Comparison of ENCODE assay signal across 10 cellular contexts in the genomic region with DNA sequence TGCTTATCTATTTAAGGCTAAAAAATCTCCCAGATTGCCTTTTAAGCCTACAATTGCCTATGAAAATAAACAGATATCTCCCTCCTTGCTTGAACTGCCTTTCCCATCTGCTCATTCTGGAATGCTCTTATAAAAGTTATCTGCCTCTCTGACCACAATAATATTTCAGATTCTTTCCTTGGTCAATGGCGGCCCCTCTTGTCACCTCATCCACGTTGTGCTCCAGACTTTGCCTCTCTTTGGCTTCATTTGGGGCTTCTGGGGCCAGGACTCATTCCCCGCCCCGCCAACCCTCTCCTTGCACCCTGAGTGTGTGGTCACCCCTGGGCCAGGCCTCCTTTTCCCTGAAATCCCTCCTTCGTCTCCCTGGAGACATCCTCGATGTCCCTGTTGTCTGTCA.
DNase-seq lines count a peak whose midpoint lies in the region; ATAC-seq and TF ChIP-seq lines count a peak whose summit lies in the region.
"Had no signal": no experiment of that assay in that cellular context is flagged by ENCODE, and none has a peak within 500 bp of the region (broad histone marks: within the 10 kb centered on the region; RNA-seq: fewer than 3 reads in every experiment).

No MANE protein-coding gene starts in this region.

- TF ChIP-seq RAD21 in HCT116 (IDR thresholded peaks at IDR 0.05; ENCODE audit: low read depth) = no peak

- in situ Hi-C loops in astrocyte of the spinal cord (cut with HindIII; ENCODE audit: low sequenced_read_pairs) (no loop called here), KBM-7 (cut with MboI; ENCODE audit: low pct_unique_long_range_greater_than_20kb, low sequenced_read_pairs) (no loop called here)

- H3K4me1 ChIP-seq in HCT116 (ENCODE audit: control insufficient read depth in 1 of 2, insufficient read depth in 2 of 2, low read length in 2 of 2) = peaks cover 34 to 55% of the 10 kb centered on the region in 2 experiments
- H3K4me1 ChIP-seq: gastrocnemius medialis, HAP-1 had no signal

- H3K27ac ChIP-seq in HCT116 (ENCODE audit: low read depth, low read length) = no peak overlapping the region; the same call in 1 of the 2 replicates
- H3K27ac ChIP-seq: gastrocnemius medialis had no signal

- DNase-seq in AG08395 (ENCODE audit: low spot score) (peak; percentile 60), HCT116 (ENCODE audit: low read depth, low spot score) (no peak), astrocyte of the spinal cord (ENCODE audit: low read depth, low spot score) (peak; percentile 83), myocyte (ENCODE audit: low read depth) (peak; percentile 38), cerebellar nuclear complex (lab: John Stamatoyannopoulos, UW) (no peak), OCI-M1 (lab: John Stamatoyannopoulos, UW) (no peak), KBM-7 (no peak)
- DNase-seq: gastrocnemius medialis had no signal

- H3K4me2 ChIP-seq in HCT116 (ENCODE audit: low read length) = peak overlapping the region; percentile 76

- ATAC-seq in HCT116 (no peak), HG02678 (IDR thresholded peaks at IDR 0.05; ENCODE audit: unreplicated experiment) (no peak)
- ATAC-seq: gastrocnemius medialis had no signal

- no TSS peak for BruUV-seq in HCT116 (replicated peaks; lab: Mats Ljungman, UMichigan)

- intact Hi-C loops in HCT116 (cut with micrococcal nuclease) = no loop called here

- peak overlapping the region; percentile 42 for H3K9ac ChIP-seq in HCT116 (ENCODE audit: low read length)

- POLR2A ChIA-PET in HCT116 (lab: Charles Lee) = no interaction called here

- H3K4me3 ChIP-seq in HCT116 (replicated peaks in 1 of 2; ENCODE audit: low read depth in 1 of 2, low read length in 2 of 2) (no peak overlapping the region), astrocyte of the spinal cord (ENCODE audit: low read depth, low read length) (no peak overlapping the region)
- H3K4me3 ChIP-seq: gastrocnemius medialis, HAP-1 had no signal

- H2AFZ ChIP-seq in HCT116 (ENCODE audit: low read depth, low read length, poor library complexity, severe bottlenecking) = peak overlapping the region; percentile 87

- no peaks in the 10 kb centered on the region for H3K79me2 ChIP-seq in HCT116 (ENCODE audit: insufficient read depth, low read length)

- CTCF ChIA-PET in HCT116 (lab: Charles Lee) = interaction anchor here (1.0 kb wide), 1 partner anchor 107 kb away, joined by 3 read pairs; no protein-coding TSS in a partner anchor

- H3K27me3 ChIP-seq in HCT116 (ENCODE audit: insufficient read depth, low read length) = no peaks in the 10 kb centered on the region
- H3K27me3 ChIP-seq: gastrocnemius medialis had no signal

- TF ChIP-seq POLR2A in HCT116 (IDR thresholded peaks at IDR 0.05; ENCODE audit: borderline replicate concordance, extremely low read depth, insufficient read depth, insufficient read length) = peak; percentile 19

- RAD21 ChIA-PET in HCT116 (lab: Charles Lee; ENCODE audit: low non-redundant PET in 1 of 2, low total read pairs in 2 of 2, uncharacterized antibody in 2 of 2, unreplicated experiment in 2 of 2) = interaction anchor here in 1 of 2 experiments (1.1 kb wide), 1 partner anchor 31 kb away, joined by 3 read pairs; no protein-coding TSS in a partner anchor

- peaks cover 0 to 4% of the 10 kb centered on the region in 2 experiments; a peak in 1 of 4 replicates for H3K36me3 ChIP-seq in HCT116 (ENCODE audit: control insufficient read depth in 1 of 2, insufficient read depth in 2 of 2, low read length in 2 of 2)
- H3K36me3 ChIP-seq: gastrocnemius medialis, HAP-1 had no signal

- no peaks in the 10 kb centered on the region for H3K9me2 ChIP-seq in HCT116 (ENCODE audit: insufficient read depth)

- H4K20me1 ChIP-seq in HCT116 (ENCODE audit: insufficient read depth) = no peaks in the 10 kb centered on the region

- H3K9me3 ChIP-seq in HCT116 (ENCODE audit: control insufficient read depth in 1 of 2, insufficient read depth in 1 of 2, low read depth in 1 of 2, low read length in 2 of 2) = no peaks in the 10 kb centered on the region
- H3K9me3 ChIP-seq: gastrocnemius medialis, HAP-1 had no signal

- TF ChIP-seq CTCF in HCT116 (IDR thresholded peaks at IDR 0.05 in 2 of 3, conservative IDR thresholded peaks at IDR 0.05 in 1 of 3; ENCODE audit: borderline replicate concordance in 1 of 3, insufficient read depth in 1 of 3, low read depth in 2 of 3, low read length in 2 of 3) (no peak), astrocyte of the spinal cord (IDR thresholded peaks at IDR 0.05; ENCODE audit: low read depth, low read length) (no peak)

TF ChIP-seq in HCT116, 20 proteins besides CTCF, POLR2A, EP300 and RAD21:
- no peak for TF ChIP-seq EZH2 (IDR thresholded peaks at IDR 0.05)
- TF ChIP-seq SIN3A (IDR thresholded peaks at IDR 0.05; ENCODE audit: low read depth) = no peak
- no peak for TF ChIP-seq FOSL1 (IDR thresholded peaks at IDR 0.05; ENCODE audit: low read depth)
- no peak for TF ChIP-seq ZNF274 (IDR thresholded peaks at IDR 0.05; ENCODE audit: low read depth, low read length)
- no peak for TF ChIP-seq CBX3 (IDR thresholded peaks at IDR 0.05; ENCODE audit: low read depth)
- TF ChIP-seq, protein P1, sequence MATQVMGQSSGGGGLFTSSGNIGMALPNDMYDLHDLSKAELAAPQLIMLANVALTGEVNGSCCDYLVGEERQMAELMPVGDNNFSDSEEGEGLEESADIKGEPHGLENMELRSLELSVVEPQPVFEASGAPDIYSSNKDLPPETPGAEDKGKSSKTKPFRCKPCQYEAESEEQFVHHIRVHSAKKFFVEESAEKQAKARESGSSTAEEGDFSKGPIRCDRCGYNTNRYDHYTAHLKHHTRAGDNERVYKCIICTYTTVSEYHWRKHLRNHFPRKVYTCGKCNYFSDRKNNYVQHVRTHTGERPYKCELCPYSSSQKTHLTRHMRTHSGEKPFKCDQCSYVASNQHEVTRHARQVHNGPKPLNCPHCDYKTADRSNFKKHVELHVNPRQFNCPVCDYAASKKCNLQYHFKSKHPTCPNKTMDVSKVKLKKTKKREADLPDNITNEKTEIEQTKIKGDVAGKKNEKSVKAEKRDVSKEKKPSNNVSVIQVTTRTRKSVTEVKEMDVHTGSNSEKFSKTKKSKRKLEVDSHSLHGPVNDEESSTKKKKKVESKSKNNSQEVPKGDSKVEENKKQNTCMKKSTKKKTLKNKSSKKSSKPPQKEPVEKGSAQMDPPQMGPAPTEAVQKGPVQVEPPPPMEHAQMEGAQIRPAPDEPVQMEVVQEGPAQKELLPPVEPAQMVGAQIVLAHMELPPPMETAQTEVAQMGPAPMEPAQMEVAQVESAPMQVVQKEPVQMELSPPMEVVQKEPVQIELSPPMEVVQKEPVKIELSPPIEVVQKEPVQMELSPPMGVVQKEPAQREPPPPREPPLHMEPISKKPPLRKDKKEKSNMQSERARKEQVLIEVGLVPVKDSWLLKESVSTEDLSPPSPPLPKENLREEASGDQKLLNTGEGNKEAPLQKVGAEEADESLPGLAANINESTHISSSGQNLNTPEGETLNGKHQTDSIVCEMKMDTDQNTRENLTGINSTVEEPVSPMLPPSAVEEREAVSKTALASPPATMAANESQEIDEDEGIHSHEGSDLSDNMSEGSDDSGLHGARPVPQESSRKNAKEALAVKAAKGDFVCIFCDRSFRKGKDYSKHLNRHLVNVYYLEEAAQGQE (IDR thresholded peaks at IDR 0.05; ENCODE audit: low read depth) = no peak
- no peak for TF ChIP-seq EGR1 (IDR thresholded peaks at IDR 0.05; ENCODE audit: low read depth)
- no peak for TF ChIP-seq TCF7L2 (IDR thresholded peaks at IDR 0.05; ENCODE audit: borderline replicate concordance, extremely low read depth, insufficient read depth, insufficient read length)
- TF ChIP-seq SRF (IDR thresholded peaks at IDR 0.05; ENCODE audit: low read depth) = no peak
- TF ChIP-seq CEBPB (IDR thresholded peaks at IDR 0.05; ENCODE audit: low read depth) = no peak
- no peak for TF ChIP-seq ELF1 (IDR thresholded peaks at IDR 0.05; ENCODE audit: borderline replicate concordance, low read depth)
- TF ChIP-seq, protein P2, sequence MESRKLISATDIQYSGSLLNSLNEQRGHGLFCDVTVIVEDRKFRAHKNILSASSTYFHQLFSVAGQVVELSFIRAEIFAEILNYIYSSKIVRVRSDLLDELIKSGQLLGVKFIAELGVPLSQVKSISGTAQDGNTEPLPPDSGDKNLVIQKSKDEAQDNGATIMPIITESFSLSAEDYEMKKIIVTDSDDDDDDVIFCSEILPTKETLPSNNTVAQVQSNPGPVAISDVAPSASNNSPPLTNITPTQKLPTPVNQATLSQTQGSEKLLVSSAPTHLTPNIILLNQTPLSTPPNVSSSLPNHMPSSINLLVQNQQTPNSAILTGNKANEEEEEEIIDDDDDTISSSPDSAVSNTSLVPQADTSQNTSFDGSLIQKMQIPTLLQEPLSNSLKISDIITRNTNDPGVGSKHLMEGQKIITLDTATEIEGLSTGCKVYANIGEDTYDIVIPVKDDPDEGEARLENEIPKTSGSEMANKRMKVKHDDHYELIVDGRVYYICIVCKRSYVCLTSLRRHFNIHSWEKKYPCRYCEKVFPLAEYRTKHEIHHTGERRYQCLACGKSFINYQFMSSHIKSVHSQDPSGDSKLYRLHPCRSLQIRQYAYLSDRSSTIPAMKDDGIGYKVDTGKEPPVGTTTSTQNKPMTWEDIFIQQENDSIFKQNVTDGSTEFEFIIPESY (IDR thresholded peaks at IDR 0.05; ENCODE audit: extremely low read depth, insufficient replicate concordance, low read length) = no peak

Comparison
In these comparisons a context has a peak if more than half of its experiments do, and no peak if none do; other contexts are left out.
1. DNase-seq: peak in AG08395 (single experiment), astrocyte of the spinal cord (single experiment) and myocyte (single experiment); none in HCT116 (single experiment), cerebellar nuclear complex (0 of 2), OCI-M1 (single experiment) and KBM-7 (single experiment).